22 cellular contexts compared by ENCODE assay signal in genomic region chrX:46782034-46782433, GRCh38.
"Had no signal": no experiment of that assay in that cellular context is flagged by ENCODE, and none has a peak within 500 bp of the region (broad histone marks: within the 10 kb centered on the region; RNA-seq: fewer than 3 reads in every experiment).

No MANE protein-coding gene starts in this region.

- H3K27me3 Mint-ChIP-seq: stimulated activated naive CD8-positive, alpha-beta T cell treated with anti-CD3 and anti-CD28 coated beads, Interleukin-15, Interleukin-2, amounts not matched to agents 100 ng/mL and 50 ng/mL, for 24 hours had no signal

- DNase-seq: dorsolateral prefrontal cortex; effector CD4-positive, alpha-beta T cell; foreskin fibroblast; gastrocnemius medialis; head of caudate nucleus; left ventricle myocardium superior; lower lobe of right lung; naive thymus-derived CD8-positive, alpha-beta T cell; nephron progenitor cell; occipital lobe; ovary; posterior cingulate gyrus; psoas muscle; right cardiac atrium; sigmoid colon; stimulated activated naive B cell treated with anti-CD40 and anti-IgM and Interleukin-4, amounts not matched to agents 10 μg/mL and 1 μg/mL and 100 μg/mL, for 72 hours; upper lobe of left lung had no signal

- H3K4me1 Mint-ChIP-seq: naive thymus-derived CD8-positive, alpha-beta T cell; nephron progenitor cell had no signal

- H3K36me3 ChIP-seq: gastrocnemius medialis, lower lobe of right lung, ovary, sigmoid colon, thoracic aorta, tibial nerve, upper lobe of left lung had no signal

- H3K9me3 ChIP-seq: gastrocnemius medialis, lower lobe of right lung, ovary, psoas muscle, sigmoid colon, thoracic aorta, tibial nerve, upper lobe of left lung had no signal

- H3K27ac Mint-ChIP-seq: naive thymus-derived CD8-positive, alpha-beta T cell; nephron progenitor cell; stimulated activated naive B cell treated with anti-CD40 and anti-IgM and Interleukin-4, amounts not matched to agents 10 μg/mL and 1 μg/mL and 100 μg/mL, for 72 hours; stimulated activated naive CD8-positive, alpha-beta T cell treated with anti-CD3 and anti-CD28 coated beads, Interleukin-15, Interleukin-2, amounts not matched to agents 100 ng/mL and 50 ng/mL, for 24 hours had no signal

- ATAC-seq: esophagus mucosa; gastrocnemius medialis; left ventricle myocardium superior; lower lobe of right lung; naive thymus-derived CD8-positive, alpha-beta T cell; psoas muscle; right cardiac atrium; stimulated activated naive B cell treated with anti-CD40 and anti-IgM and Interleukin-4, amounts not matched to agents 10 μg/mL and 1 μg/mL and 100 μg/mL, for 72 hours had no signal

- H3K9me3 Mint-ChIP-seq: stimulated activated naive B cell treated with anti-CD40 and anti-IgM and Interleukin-4, amounts not matched to agents 10 μg/mL and 1 μg/mL and 100 μg/mL, for 72 hours; stimulated activated naive CD8-positive, alpha-beta T cell treated with anti-CD3 and anti-CD28 coated beads, Interleukin-15, Interleukin-2, amounts not matched to agents 100 ng/mL and 50 ng/mL, for 24 hours had no signal

- H3K27ac ChIP-seq: dorsolateral prefrontal cortex, epithelial cell of prostate, gastrocnemius medialis, lower lobe of right lung, ovary, psoas muscle, sigmoid colon, thoracic aorta, tibial nerve, upper lobe of left lung had no signal

- H3K36me3 Mint-ChIP-seq: naive thymus-derived CD8-positive, alpha-beta T cell; stimulated activated naive B cell treated with anti-CD40 and anti-IgM and Interleukin-4, amounts not matched to agents 10 μg/mL and 1 μg/mL and 100 μg/mL, for 72 hours had no signal

- H3K4me3 Mint-ChIP-seq: naive thymus-derived CD8-positive, alpha-beta T cell; nephron progenitor cell; stimulated activated naive B cell treated with anti-CD40 and anti-IgM and Interleukin-4, amounts not matched to agents 10 μg/mL and 1 μg/mL and 100 μg/mL, for 72 hours; stimulated activated naive CD8-positive, alpha-beta T cell treated with anti-CD3 and anti-CD28 coated beads, Interleukin-15, Interleukin-2, amounts not matched to agents 100 ng/mL and 50 ng/mL, for 24 hours had no signal

- H3K4me3 ChIP-seq: dorsolateral prefrontal cortex, gastrocnemius medialis, lower lobe of right lung, ovary, psoas muscle, sigmoid colon, thoracic aorta, tibial nerve, upper lobe of left lung had no signal

- H3K27me3 ChIP-seq: gastrocnemius medialis, ovary, sigmoid colon, tibial nerve, upper lobe of left lung had no signal

- H3K4me1 ChIP-seq: gastrocnemius medialis, lower lobe of right lung, sigmoid colon, upper lobe of left lung had no signal
